ENCODE assay signal across 2 cellular contexts in the genomic region with DNA sequence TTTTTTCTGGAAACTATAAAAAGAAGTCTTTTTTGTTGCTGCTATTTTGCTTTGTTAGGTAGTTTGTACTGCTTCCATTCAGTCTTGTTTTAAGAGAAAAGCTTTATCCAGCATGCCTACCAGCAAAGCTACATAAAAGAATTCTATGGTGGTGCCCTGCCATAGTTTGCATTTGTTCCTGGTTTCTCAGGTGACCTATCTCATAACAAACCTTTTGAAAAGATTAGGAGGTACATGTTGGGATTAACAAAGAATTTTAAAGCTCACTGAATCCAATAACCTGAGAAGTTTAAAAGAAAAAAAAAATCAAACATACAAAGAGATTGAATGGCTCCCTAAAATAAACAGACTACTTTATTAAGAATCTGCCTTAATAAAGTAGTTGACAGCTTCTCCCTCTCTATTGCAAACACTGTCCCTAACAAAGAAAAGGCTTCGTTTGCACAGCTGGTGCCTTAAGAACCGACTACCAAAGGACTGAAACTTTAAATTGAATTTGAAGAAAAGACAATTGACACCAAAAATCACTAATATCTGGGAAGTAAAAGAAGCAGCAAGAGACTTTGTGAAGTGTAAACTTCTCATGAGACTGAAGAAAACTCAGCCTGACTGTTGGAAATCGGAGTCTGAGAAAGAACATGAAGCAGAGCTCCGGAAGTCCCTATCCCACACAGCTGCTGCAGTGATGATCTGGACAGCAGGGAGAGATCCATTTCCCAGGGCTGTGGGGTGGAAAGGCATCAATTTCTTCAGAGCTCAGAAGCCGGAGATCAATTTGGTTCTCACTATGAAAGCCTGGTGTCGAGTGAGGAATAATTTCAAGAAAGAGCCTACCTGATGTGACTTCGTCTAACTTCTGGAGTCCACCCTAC.
TF ChIP-seq lines count a peak whose summit lies in the region.

No MANE protein-coding gene starts in this region.

TF ChIP-seq in GM23338, 12 proteins besides CTCF, POLR2A, EP300 and RAD21 (continues in another document):
- TF ChIP-seq EZH2phosphoT487 (IDR thresholded peaks at IDR 0.05; ENCODE audit: unreplicated experiment) (no peak), EZH2 (IDR thresholded peaks at IDR 0.05; ENCODE audit: low read depth, unreplicated experiment) (no peak), POLR2AphosphoS5 (IDR thresholded peaks at IDR 0.05; ENCODE audit: low read depth) (no peak), ZNF114 (CRISPR knock-in tag; IDR thresholded peaks at IDR 0.05) (no peak), ZNF331 (CRISPR knock-in tag; IDR thresholded peaks at IDR 0.05; ENCODE audit: low read depth) (no peak), JUNB (IDR thresholded peaks at IDR 0.05; ENCODE audit: unreplicated experiment) (no peak)
- TF ChIP-seq, protein P1, sequence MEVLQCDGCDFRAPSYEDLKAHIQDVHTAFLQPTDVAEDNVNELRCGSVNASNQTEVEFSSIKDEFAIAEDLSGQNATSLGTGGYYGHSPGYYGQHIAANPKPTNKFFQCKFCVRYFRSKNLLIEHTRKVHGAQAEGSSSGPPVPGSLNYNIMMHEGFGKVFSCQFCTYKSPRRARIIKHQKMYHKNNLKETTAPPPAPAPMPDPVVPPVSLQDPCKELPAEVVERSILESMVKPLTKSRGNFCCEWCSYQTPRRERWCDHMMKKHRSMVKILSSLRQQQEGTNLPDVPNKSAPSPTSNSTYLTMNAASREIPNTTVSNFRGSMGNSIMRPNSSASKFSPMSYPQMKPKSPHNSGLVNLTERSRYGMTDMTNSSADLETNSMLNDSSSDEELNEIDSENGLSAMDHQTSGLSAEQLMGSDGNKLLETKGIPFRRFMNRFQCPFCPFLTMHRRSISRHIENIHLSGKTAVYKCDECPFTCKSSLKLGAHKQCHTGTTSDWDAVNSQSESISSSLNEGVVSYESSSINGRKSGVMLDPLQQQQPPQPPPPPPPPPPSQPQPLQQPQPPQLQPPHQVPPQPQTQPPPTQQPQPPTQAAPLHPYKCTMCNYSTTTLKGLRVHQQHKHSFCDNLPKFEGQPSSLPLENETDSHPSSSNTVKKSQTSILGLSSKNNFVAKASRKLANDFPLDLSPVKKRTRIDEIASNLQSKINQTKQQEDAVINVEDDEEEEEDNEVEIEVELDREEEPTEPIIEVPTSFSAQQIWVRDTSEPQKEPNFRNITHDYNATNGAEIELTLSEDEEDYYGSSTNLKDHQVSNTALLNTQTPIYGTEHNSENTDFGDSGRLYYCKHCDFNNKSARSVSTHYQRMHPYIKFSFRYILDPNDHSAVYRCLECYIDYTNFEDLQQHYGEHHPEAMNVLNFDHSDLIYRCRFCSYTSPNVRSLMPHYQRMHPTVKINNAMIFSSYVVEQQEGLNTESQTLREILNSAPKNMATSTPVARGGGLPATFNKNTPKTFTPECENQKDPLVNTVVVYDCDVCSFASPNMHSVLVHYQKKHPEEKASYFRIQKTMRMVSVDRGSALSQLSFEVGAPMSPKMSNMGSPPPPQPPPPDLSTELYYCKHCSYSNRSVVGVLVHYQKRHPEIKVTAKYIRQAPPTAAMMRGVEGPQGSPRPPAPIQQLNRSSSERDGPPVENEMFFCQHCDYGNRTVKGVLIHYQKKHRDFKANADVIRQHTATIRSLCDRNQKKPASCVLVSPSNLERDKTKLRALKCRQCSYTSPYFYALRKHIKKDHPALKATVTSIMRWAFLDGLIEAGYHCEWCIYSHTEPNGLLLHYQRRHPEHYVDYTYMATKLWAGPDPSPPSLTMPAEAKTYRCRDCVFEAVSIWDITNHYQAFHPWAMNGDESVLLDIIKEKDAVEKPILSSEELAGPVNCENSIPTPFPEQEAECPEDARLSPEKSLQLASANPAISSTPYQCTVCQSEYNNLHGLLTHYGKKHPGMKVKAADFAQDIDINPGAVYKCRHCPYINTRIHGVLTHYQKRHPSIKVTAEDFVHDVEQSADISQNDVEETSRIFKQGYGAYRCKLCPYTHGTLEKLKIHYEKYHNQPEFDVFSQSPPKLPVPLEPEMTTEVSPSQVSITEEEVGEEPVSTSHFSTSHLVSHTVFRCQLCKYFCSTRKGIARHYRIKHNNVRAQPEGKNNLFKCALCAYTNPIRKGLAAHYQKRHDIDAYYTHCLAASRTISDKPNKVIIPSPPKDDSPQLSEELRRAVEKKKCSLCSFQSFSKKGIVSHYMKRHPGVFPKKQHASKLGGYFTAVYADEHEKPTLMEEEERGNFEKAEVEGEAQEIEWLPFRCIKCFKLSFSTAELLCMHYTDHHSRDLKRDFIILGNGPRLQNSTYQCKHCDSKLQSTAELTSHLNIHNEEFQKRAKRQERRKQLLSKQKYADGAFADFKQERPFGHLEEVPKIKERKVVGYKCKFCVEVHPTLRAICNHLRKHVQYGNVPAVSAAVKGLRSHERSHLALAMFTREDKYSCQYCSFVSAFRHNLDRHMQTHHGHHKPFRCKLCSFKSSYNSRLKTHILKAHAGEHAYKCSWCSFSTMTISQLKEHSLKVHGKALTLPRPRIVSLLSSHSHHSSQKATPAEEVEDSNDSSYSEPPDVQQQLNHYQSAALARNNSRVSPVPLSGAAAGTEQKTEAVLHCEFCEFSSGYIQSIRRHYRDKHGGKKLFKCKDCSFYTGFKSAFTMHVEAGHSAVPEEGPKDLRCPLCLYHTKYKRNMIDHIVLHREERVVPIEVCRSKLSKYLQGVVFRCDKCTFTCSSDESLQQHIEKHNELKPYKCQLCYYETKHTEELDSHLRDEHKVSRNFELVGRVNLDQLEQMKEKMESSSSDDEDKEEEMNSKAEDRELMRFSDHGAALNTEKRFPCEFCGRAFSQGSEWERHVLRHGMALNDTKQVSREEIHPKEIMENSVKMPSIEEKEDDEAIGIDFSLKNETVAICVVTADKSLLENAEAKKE (CRISPR knock-in tag; IDR thresholded peaks at IDR 0.05): no peak
- TF ChIP-seq, protein P2, sequence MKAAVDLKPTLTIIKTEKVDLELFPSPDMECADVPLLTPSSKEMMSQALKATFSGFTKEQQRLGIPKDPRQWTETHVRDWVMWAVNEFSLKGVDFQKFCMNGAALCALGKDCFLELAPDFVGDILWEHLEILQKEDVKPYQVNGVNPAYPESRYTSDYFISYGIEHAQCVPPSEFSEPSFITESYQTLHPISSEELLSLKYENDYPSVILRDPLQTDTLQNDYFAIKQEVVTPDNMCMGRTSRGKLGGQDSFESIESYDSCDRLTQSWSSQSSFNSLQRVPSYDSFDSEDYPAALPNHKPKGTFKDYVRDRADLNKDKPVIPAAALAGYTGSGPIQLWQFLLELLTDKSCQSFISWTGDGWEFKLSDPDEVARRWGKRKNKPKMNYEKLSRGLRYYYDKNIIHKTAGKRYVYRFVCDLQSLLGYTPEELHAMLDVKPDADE (IDR thresholded peaks at IDR 0.05): no peak

TF ChIP-seq in H1, 55 proteins besides CTCF, POLR2A, EP300 and RAD21:
- TF ChIP-seq, protein P3, sequence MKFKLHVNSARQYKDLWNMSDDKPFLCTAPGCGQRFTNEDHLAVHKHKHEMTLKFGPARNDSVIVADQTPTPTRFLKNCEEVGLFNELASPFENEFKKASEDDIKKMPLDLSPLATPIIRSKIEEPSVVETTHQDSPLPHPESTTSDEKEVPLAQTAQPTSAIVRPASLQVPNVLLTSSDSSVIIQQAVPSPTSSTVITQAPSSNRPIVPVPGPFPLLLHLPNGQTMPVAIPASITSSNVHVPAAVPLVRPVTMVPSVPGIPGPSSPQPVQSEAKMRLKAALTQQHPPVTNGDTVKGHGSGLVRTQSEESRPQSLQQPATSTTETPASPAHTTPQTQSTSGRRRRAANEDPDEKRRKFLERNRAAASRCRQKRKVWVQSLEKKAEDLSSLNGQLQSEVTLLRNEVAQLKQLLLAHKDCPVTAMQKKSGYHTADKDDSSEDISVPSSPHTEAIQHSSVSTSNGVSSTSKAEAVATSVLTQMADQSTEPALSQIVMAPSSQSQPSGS (IDR thresholded peaks at IDR 0.05; ENCODE audit: low read length): no peak
- TF ChIP-seq HDAC2 (IDR thresholded peaks at IDR 0.05; ENCODE audit: borderline replicate concordance in 1 of 2, low read depth in 2 of 2, low read length in 2 of 2) (no peak), RNF2 (IDR thresholded peaks at IDR 0.05; ENCODE audit: borderline replicate concordance, low read depth, low read length, missing control alignments, poor library complexity, severe bottlenecking) (no peak)
- TF ChIP-seq, protein P4, sequence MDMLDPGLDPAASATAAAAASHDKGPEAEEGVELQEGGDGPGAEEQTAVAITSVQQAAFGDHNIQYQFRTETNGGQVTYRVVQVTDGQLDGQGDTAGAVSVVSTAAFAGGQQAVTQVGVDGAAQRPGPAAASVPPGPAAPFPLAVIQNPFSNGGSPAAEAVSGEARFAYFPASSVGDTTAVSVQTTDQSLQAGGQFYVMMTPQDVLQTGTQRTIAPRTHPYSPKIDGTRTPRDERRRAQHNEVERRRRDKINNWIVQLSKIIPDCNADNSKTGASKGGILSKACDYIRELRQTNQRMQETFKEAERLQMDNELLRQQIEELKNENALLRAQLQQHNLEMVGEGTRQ (IDR thresholded peaks at IDR 0.05; ENCODE audit: low read length): no peak
